In the genomic region with DNA sequence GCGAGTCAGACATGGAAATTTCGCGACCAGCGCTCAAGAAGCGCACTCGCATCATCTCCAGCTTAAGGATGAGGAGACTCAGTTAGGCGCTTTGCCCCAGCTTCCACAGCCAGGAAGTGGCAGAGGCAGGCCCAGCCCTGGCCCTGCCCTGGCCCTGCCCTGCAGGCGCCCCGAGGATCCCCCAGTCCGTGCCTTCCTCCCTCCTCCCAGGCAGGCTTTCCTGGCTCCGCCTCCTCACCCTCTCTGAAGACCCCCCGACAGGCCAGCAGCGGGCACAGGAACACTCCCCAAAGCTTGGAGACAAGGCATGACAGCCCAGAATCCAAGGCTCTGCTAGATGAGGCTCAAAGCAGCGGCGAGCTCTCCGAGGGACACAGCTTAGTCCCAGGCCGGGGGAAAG, we compare ENCODE assay signal across 23 cellular contexts. TPM values are rescaled to one million over a fixed set of nuclear protein-coding genes. Genes with fewer than 3 reads are reported as not detected.
DNase-seq lines count a peak whose midpoint lies in the region; ATAC-seq and TF ChIP-seq lines count a peak whose summit lies in the region.
"Had no signal": no experiment of that assay in that cellular context is flagged by ENCODE, and none has a peak within 500 bp of the region (broad histone marks: within the 10 kb centered on the region; RNA-seq: fewer than 3 reads in every experiment).

No MANE protein-coding gene starts in this region.

- no peaks in the 10 kb centered on the region for H3K4me1 ChIP-seq in testis
- H3K4me1 ChIP-seq in effector memory CD4-positive, alpha-beta T cell (ENCODE audit: control insufficient read depth, insufficient read depth, low read length, poor library complexity, severe bottlenecking) = no peaks in the 10 kb centered on the region
- H3K4me1 ChIP-seq: colonic mucosa, gastrocnemius medialis, SJCRH30 had no signal

- 45 to 57% methylated on average over 9 to 17 of the region's 17 CpGs for WGBS in testis, 2 donors

- H3K9me3 ChIP-seq in testis = no peaks in the 10 kb centered on the region
- H3K9me3 ChIP-seq in effector memory CD4-positive, alpha-beta T cell (ENCODE audit: control insufficient read depth, low read length) = no peaks in the 10 kb centered on the region
- H3K9me3 ChIP-seq: colonic mucosa, gastrocnemius medialis, SJCRH30 had no signal

- peak overlapping the region; percentile 42 to 48 for H3K4me3 ChIP-seq in testis
- no peak overlapping the region for H3K4me3 ChIP-seq in effector memory CD4-positive, alpha-beta T cell (ENCODE audit: insufficient read depth, low read depth, low read length, poor library complexity, severe bottlenecking)
- H3K4me3 ChIP-seq: colonic mucosa, GM12878, PC-9 had no signal

- H3K36me3 Mint-ChIP-seq in activated T-cell treated with anti-CD3 and anti-CD28 coated beads, Interleukin-2, amount 50 U/mL, for 24 hours (ENCODE audit: low read depth) = peaks cover 24% of the 10 kb centered on the region
- peaks cover 2 to 13% of the 10 kb centered on the region in 2 donors for H3K36me3 Mint-ChIP-seq in activated T-cell treated with anti-CD3 and anti-CD28 coated beads, Interleukin-2, amount 50 U/mL, for 72 hours (ENCODE audit: insufficient read depth in 2 of 2)
- H3K36me3 Mint-ChIP-seq in activated naive CD8-positive, alpha-beta T cell treated with anti-CD3 and anti-CD28 coated beads, Interleukin-2, amount 10 ng/mL, durations not matched to agents 7 days and 5 days = peaks cover 3% of the 10 kb centered on the region

- H3K27ac ChIP-seq in testis = no peak overlapping the region
- H3K27ac ChIP-seq in effector memory CD4-positive, alpha-beta T cell (ENCODE audit: insufficient read depth, low read length, poor library complexity, severe bottlenecking) = no peak overlapping the region
- H3K27ac ChIP-seq: colonic mucosa, gastrocnemius medialis, HL-60, PC-9, SJCRH30 had no signal

- no peaks in the 10 kb centered on the region for H3K9me3 Mint-ChIP-seq in activated T-cell treated with anti-CD3 and anti-CD28 coated beads, Interleukin-2, amount 50 U/mL, for 24 hours
- no peaks in the 10 kb centered on the region for H3K9me3 Mint-ChIP-seq in activated T-cell treated with anti-CD3 and anti-CD28 coated beads, Interleukin-2, amount 50 U/mL, for 72 hours
- no peaks in the 10 kb centered on the region for H3K9me3 Mint-ChIP-seq in activated naive CD8-positive, alpha-beta T cell treated with anti-CD3 and anti-CD28 coated beads, Interleukin-2, amount 10 ng/mL, durations not matched to agents 7 days and 5 days
- H3K9me3 Mint-ChIP-seq: CD4-positive, CD25-positive, alpha-beta regulatory T cell; IgD-negative memory B cell; stimulated activated effector memory CD8-positive, alpha-beta T cell treated with anti-CD3 and anti-CD28 coated beads, Interleukin-12 subunit alpha, Interleukin-12 subunit beta, amount 100 ng/mL, for 72 hours; type B pancreatic cell had no signal

- TF ChIP-seq CTCF in testis (IDR thresholded peaks at IDR 0.05) = no peak

- H3K27me3 Mint-ChIP-seq in activated T-cell treated with anti-CD3 and anti-CD28 coated beads, Interleukin-2, amount 50 U/mL, for 24 hours = peaks cover 12% of the 10 kb centered on the region
- H3K27me3 Mint-ChIP-seq in activated T-cell treated with anti-CD3 and anti-CD28 coated beads, Interleukin-2, amount 50 U/mL, for 72 hours (ENCODE audit: low read depth) = peaks cover 34% of the 10 kb centered on the region
- H3K27me3 Mint-ChIP-seq in activated naive CD8-positive, alpha-beta T cell treated with anti-CD3 and anti-CD28 coated beads, Interleukin-2, amount 10 ng/mL, durations not matched to agents 7 days and 5 days = peaks cover 23% of the 10 kb centered on the region
- H3K27me3 Mint-ChIP-seq: type B pancreatic cell had no signal

- no peak for TF ChIP-seq POLR2A in testis (IDR thresholded peaks at IDR 0.05)

- POLR2A ChIA-PET in activated naive CD8-positive, alpha-beta T cell treated with anti-CD3 and anti-CD28 coated beads, Interleukin-2, amount 10 ng/mL, durations not matched to agents 7 days and 5 days (lab: Charles Lee) = no interaction called here

- H3K27ac Mint-ChIP-seq in activated T-cell treated with anti-CD3 and anti-CD28 coated beads, Interleukin-2, amount 50 U/mL, for 24 hours = peak overlapping the region; percentile 10
- no peak overlapping the region for H3K27ac Mint-ChIP-seq in activated T-cell treated with anti-CD3 and anti-CD28 coated beads, Interleukin-2, amount 50 U/mL, for 72 hours
- H3K27ac Mint-ChIP-seq in activated naive CD8-positive, alpha-beta T cell treated with anti-CD3 and anti-CD28 coated beads, Interleukin-2, amount 10 ng/mL, durations not matched to agents 7 days and 5 days = no peak overlapping the region
- H3K27ac Mint-ChIP-seq: IgD-negative memory B cell; stimulated activated effector memory CD8-positive, alpha-beta T cell treated with anti-CD3 and anti-CD28 coated beads, Interleukin-12 subunit alpha, Interleukin-12 subunit beta, amount 100 ng/mL, for 72 hours; T-helper 17 cell; type B pancreatic cell had no signal

- peaks cover 23% of the 10 kb centered on the region for H3K4me1 Mint-ChIP-seq in activated T-cell treated with anti-CD3 and anti-CD28 coated beads, Interleukin-2, amount 50 U/mL, for 24 hours (ENCODE audit: low read depth)
- peaks cover 14% of the 10 kb centered on the region for H3K4me1 Mint-ChIP-seq in activated T-cell treated with anti-CD3 and anti-CD28 coated beads, Interleukin-2, amount 50 U/mL, for 72 hours (ENCODE audit: low read depth)
- peaks cover 5% of the 10 kb centered on the region for H3K4me1 Mint-ChIP-seq in activated naive CD8-positive, alpha-beta T cell treated with anti-CD3 and anti-CD28 coated beads, Interleukin-2, amount 10 ng/mL, durations not matched to agents 7 days and 5 days

- no peaks in the 10 kb centered on the region for H3K27me3 ChIP-seq in testis
- H3K27me3 ChIP-seq in effector memory CD4-positive, alpha-beta T cell (replicated peaks; ENCODE audit: control insufficient read depth, insufficient read depth, low read length, poor library complexity, severe bottlenecking) = no peaks in the 10 kb centered on the region
- H3K27me3 ChIP-seq: colonic mucosa, gastrocnemius medialis, SJCRH30 had no signal

- no peak for ATAC-seq in activated T-cell treated with anti-CD3 and anti-CD28 coated beads, Interleukin-2, amount 50 U/mL, for 72 hours (replicated peaks in 1 of 2)
- no peak for ATAC-seq in activated naive CD8-positive, alpha-beta T cell treated with anti-CD3 and anti-CD28 coated beads, Interleukin-2, amount 10 ng/mL, durations not matched to agents 7 days and 5 days (ENCODE audit: low read depth)
- no peak for ATAC-seq in GM18867 (IDR thresholded peaks at IDR 0.05; ENCODE audit: unreplicated experiment)
- no peak for ATAC-seq in HG03039 (IDR thresholded peaks at IDR 0.05; ENCODE audit: unreplicated experiment)
- ATAC-seq: gastrocnemius medialis; GM12878; HCT116; stimulated activated effector memory CD8-positive, alpha-beta T cell treated with anti-CD3 and anti-CD28 coated beads, Interleukin-12 subunit alpha, Interleukin-12 subunit beta, amount 100 ng/mL, for 72 hours had no signal

- no peak for DNase-seq in activated T-cell treated with anti-CD3 and anti-CD28 coated beads, Interleukin-2, amount 50 U/mL, for 24 hours
- no peak for DNase-seq in activated T-cell treated with anti-CD3 and anti-CD28 coated beads, Interleukin-2, amount 50 U/mL, for 72 hours
- no peak for DNase-seq in activated naive CD8-positive, alpha-beta T cell treated with anti-CD3 and anti-CD28 coated beads, Interleukin-2, amount 10 ng/mL, durations not matched to agents 7 days and 5 days
- DNase-seq in iPS-NIHi11 (ENCODE audit: low spot score) (peak; percentile 33), testis (no peak)
- DNase-seq in effector memory CD4-positive, alpha-beta T cell = no peak
- DNase-seq: activated CD4-positive, alpha-beta T cell treated with anti-CD3 and anti-CD28 coated beads, Interleukin-2, amount 50 U/mL, for 4 hours; CD4-positive, CD25-positive, alpha-beta regulatory T cell; colonic mucosa; gastrocnemius medialis; left cardiac atrium; NCI-H774; PC-9; SJCRH30; T-helper 17 cell had no signal

- H3K36me3 ChIP-seq in testis (ENCODE audit: low read depth, missing control alignments) = no peaks in the 10 kb centered on the region
- peaks cover 11% of the 10 kb centered on the region for H3K36me3 ChIP-seq in effector memory CD4-positive, alpha-beta T cell (ENCODE audit: control insufficient read depth, insufficient read depth, low read length)
- H3K36me3 ChIP-seq: colonic mucosa had no signal

- intact Hi-C loops in testis (cut with DNase I; ENCODE audit: low total_unique reads) = no loop called here

- no peak overlapping the region for H3K4me3 Mint-ChIP-seq in activated T-cell treated with anti-CD3 and anti-CD28 coated beads, Interleukin-2, amount 50 U/mL, for 24 hours
- peak overlapping the region in 1 of 2 donors; percentile 79 for H3K4me3 Mint-ChIP-seq in activated T-cell treated with anti-CD3 and anti-CD28 coated beads, Interleukin-2, amount 50 U/mL, for 72 hours
- peak overlapping the region; percentile 67 for H3K4me3 Mint-ChIP-seq in activated naive CD8-positive, alpha-beta T cell treated with anti-CD3 and anti-CD28 coated beads, Interleukin-2, amount 10 ng/mL, durations not matched to agents 7 days and 5 days
- H3K4me3 Mint-ChIP-seq: type B pancreatic cell had no signal

RNA-seq across cellular contexts. Expression of a gene that starts 25.1 kb away (rescaled TPM):
- total RNA-seq in activated T-cell treated with anti-CD3 and anti-CD28 coated beads, Interleukin-2, amount 50 U/mL, for 72 hours = 10 to 100 TPM; 35.2 to 36.3 TPM
- total RNA-seq in activated naive CD8-positive, alpha-beta T cell treated with anti-CD3 and anti-CD28 coated beads, Interleukin-2, amount 10 ng/mL, durations not matched to agents 7 days and 5 days = 10 to 100 TPM; 36.7 to 38.5 TPM
- 10 to 100 TPM; 35.5 to 36.1 TPM for total RNA-seq in testis
- 50.5 TPM for polyA plus RNA-seq in testis (ENCODE audit: insufficient read depth, low read depth, low replicate concordance)

RNA-seq across cellular contexts. Expression of a gene that starts 25.3 kb away (rescaled TPM):
- total RNA-seq in activated T-cell treated with anti-CD3 and anti-CD28 coated beads, Interleukin-2, amount 50 U/mL, for 72 hours = 10 to 100 TPM; 22.3 to 27.8 TPM
- 10 to 100 TPM; 17.3 to 17.7 TPM for total RNA-seq in activated naive CD8-positive, alpha-beta T cell treated with anti-CD3 and anti-CD28 coated beads, Interleukin-2, amount 10 ng/mL, durations not matched to agents 7 days and 5 days
- total RNA-seq in testis = 10 to 100 TPM in 1 of 2 donors, 1 to 10 TPM in 1; 7.8 to 10.2 TPM
- 14.9 TPM for polyA plus RNA-seq in testis (ENCODE audit: insufficient read depth, low read depth, low replicate concordance)

RNA-seq across cellular contexts. Expression of a gene that starts 47.0 kb away (rescaled TPM):
- 10 to 100 TPM; 12.9 to 15.4 TPM for total RNA-seq in activated T-cell treated with anti-CD3 and anti-CD28 coated beads, Interleukin-2, amount 50 U/mL, for 72 hours
- 10 to 100 TPM; 11.9 to 12.7 TPM for total RNA-seq in activated naive CD8-positive, alpha-beta T cell treated with anti-CD3 and anti-CD28 coated beads, Interleukin-2, amount 10 ng/mL, durations not matched to agents 7 days and 5 days
- 10 to 100 TPM; 11.9 to 15.2 TPM for total RNA-seq in testis
- 11.1 TPM for polyA plus RNA-seq in testis (ENCODE audit: insufficient read depth, low read depth, low replicate concordance)

RNA-seq across cellular contexts. Expression of a gene that starts 47.5 kb away (rescaled TPM):
- 10 to 100 TPM; 21.1 to 27.5 TPM for total RNA-seq in activated T-cell treated with anti-CD3 and anti-CD28 coated beads, Interleukin-2, amount 50 U/mL, for 72 hours
- total RNA-seq in activated naive CD8-positive, alpha-beta T cell treated with anti-CD3 and anti-CD28 coated beads, Interleukin-2, amount 10 ng/mL, durations not matched to agents 7 days and 5 days = 10 to 100 TPM; 31.6 TPM
- 10 to 100 TPM; 22.4 to 25.5 TPM for total RNA-seq in testis
- 22.6 TPM for polyA plus RNA-seq in testis (ENCODE audit: insufficient read depth, low read depth, low replicate concordance)
